Comparison of ENCODE assay signal across 28 cellular contexts in genomic region chr10:75782463-75783248, GRCh38.
A peak's percentile ranks its signal among the peaks of the same experiment; 100 is the strongest.
DNase-seq lines count a peak whose midpoint lies in the region; ATAC-seq, FAIRE-seq and TF ChIP-seq lines count a peak whose summit lies in the region.
"Had no signal": no experiment of that assay in that cellular context is flagged by ENCODE, and none has a peak within 500 bp of the region (broad histone marks: within the 10 kb centered on the region; RNA-seq: fewer than 3 reads in every experiment).

No MANE protein-coding gene starts in this region.

- no peak for TF ChIP-seq CTCF in liver (IDR thresholded peaks at IDR 0.05; ENCODE audit: low read depth, low read length, missing input control)
- no peak for TF ChIP-seq CTCF in HepG2 (CRISPR knock-in tag; IDR thresholded peaks at IDR 0.05)
- no peak for TF ChIP-seq CTCF in astrocyte (IDR thresholded peaks at IDR 0.05; ENCODE audit: insufficient read depth, low read depth, low read length)
- TF ChIP-seq CTCF in nephron (IDR thresholded peaks at IDR 0.05; ENCODE audit: unreplicated experiment in 3 of 3) = no peak

- no TSS peak for BruUV-seq in HepG2 (replicated peaks; lab: Mats Ljungman, UMichigan)

- H3K79me2 ChIP-seq in HepG2 (ENCODE audit: insufficient read depth, low read length) (peaks cover 2% of the 10 kb centered on the region), astrocyte (ENCODE audit: insufficient read depth, low read length) (no peaks in the 10 kb centered on the region)

- no peaks in the 10 kb centered on the region for H3K9me3 ChIP-seq in liver (ENCODE audit: control insufficient read depth in 4 of 4, low read length in 3 of 4)
- H3K9me3 ChIP-seq in HepG2 (ENCODE audit: low read length) = no peaks in the 10 kb centered on the region
- H3K9me3 ChIP-seq in astrocyte (ENCODE audit: insufficient read depth, low read depth, low read length) = no peaks in the 10 kb centered on the region
- H3K9me3 ChIP-seq: gastroesophageal sphincter, vagina had no signal

- ATAC-seq in HepG2 (no peak), GM21423 (IDR thresholded peaks at IDR 0.05; ENCODE audit: unreplicated experiment) (no peak)
- ATAC-seq in activated CD4-positive, CD25-positive, alpha-beta regulatory T cell treated with anti-CD3 and anti-CD28 coated beads, Interleukin-2, amount 50 U/mL, for 24 hours = no peak
- ATAC-seq: gastroesophageal sphincter had no signal

- H3K4me1 Mint-ChIP-seq in astrocyte (ENCODE audit: low read depth, unreplicated experiment) (no peaks in the 10 kb centered on the region), nephron (peaks cover 5% of the 10 kb centered on the region)
- H3K4me1 Mint-ChIP-seq: activated B cell treated with CpG ODN at 0.5 μM for 24 hours had no signal

- H3K27ac ChIP-seq in liver (ENCODE audit: low read depth in 1 of 2, low read length in 2 of 2) (no peak overlapping the region), HepG2 (ENCODE audit: extremely low read length, insufficient read depth, low read length) (no peak overlapping the region), astrocyte (ENCODE audit: low read depth, low read length) (no peak overlapping the region)
- H3K27ac ChIP-seq: C4-2B, gastroesophageal sphincter, vagina had no signal

- WGBS in liver = 89% methylated on average over 18 of the region's 18 CpGs
- 98% methylated on average over 18 of the region's 18 CpGs for WGBS in HepG2 (ENCODE audit: low lambda C conversion rate)

- no peaks in the 10 kb centered on the region for H3K27me3 ChIP-seq in liver (ENCODE audit: control insufficient read depth in 4 of 4, insufficient read depth in 4 of 4, low read length in 3 of 4)
- no peaks in the 10 kb centered on the region for H3K27me3 ChIP-seq in HepG2 (ENCODE audit: control insufficient read depth in 1 of 2, insufficient read depth in 2 of 2, low read length in 2 of 2)
- H3K27me3 ChIP-seq in astrocyte (ENCODE audit: insufficient read depth, low read length) = peaks cover 27% of the 10 kb centered on the region
- H3K27me3 ChIP-seq: gastroesophageal sphincter, vagina had no signal

- H4K20me1 ChIP-seq in HepG2 (ENCODE audit: insufficient read depth, low read length) (no peaks in the 10 kb centered on the region), astrocyte (ENCODE audit: insufficient read depth, low read length) (no peaks in the 10 kb centered on the region)

- CTCF ChIA-PET in HepG2 (lab: Yijun Ruan, JAX; ENCODE audit: low intra/inter-chr PET ratio, low total read pairs) = no interaction called here

- no peak for DNase-seq in HepG2 (ENCODE audit: low spot score)
- no peak for DNase-seq in astrocyte (ENCODE audit: low read depth)
- DNase-seq in T-helper 1 cell = no peak
- no peak for DNase-seq in epidermal melanocyte (ENCODE audit: insufficient read length, low spot score)
- DNase-seq: activated B cell treated with CpG ODN at 0.5 μM for 24 hours; activated CD4-positive, alpha-beta T cell treated with anti-CD3 and anti-CD28 coated beads, Interleukin-2, amount 50 U/mL, for 48 hours; activated CD8-positive, alpha-beta memory T cell treated with anti-CD3 and anti-CD28 coated beads, Interleukin-2, amount 50 U/mL, for 4 hours; activated naive CD4-positive, alpha-beta T cell treated with anti-CD3 and anti-CD28 coated beads, Interleukin-2, amount 50 U/mL, for 16 hours; Calu3; cortex of kidney; HFFc6; islet precursor cell; mesenchymal stem cell; NCI-H1417 treated with DMSO at 0.1 percent for 48 hours; NCI-H2171 treated with DMSO at 0.1 percent for 48 hours; NCI-H774; nucleus accumbens; SHP77 treated with DMSO at 0.1 percent for 48 hours; stimulated activated CD4-positive, alpha-beta T cell treated with anti-CD3 and anti-CD28 coated beads, Interleukin-2, amount 100 ng/mL, for 24 hours; T1000 had no signal

- no peaks in the 10 kb centered on the region for H3K36me3 Mint-ChIP-seq in astrocyte (ENCODE audit: low read depth, unreplicated experiment)
- no peaks in the 10 kb centered on the region for H3K36me3 Mint-ChIP-seq in nephron (ENCODE audit: low read depth)

- intact Hi-C loops in HepG2 (cut with micrococcal nuclease; ENCODE audit: unreplicated experiment) = no loop called here

- no peak overlapping the region for H2AFZ ChIP-seq in HepG2 (ENCODE audit: low read length)
- no peak overlapping the region for H2AFZ ChIP-seq in astrocyte (ENCODE audit: low read depth, low read length)

- H3K36me3 ChIP-seq in liver (ENCODE audit: control insufficient read depth in 4 of 4, insufficient read depth in 3 of 4, low read depth in 1 of 4, low read length in 3 of 4) (no peaks in the 10 kb centered on the region), HepG2 (replicated peaks in 1 of 2; ENCODE audit: control insufficient read depth in 1 of 2, insufficient read depth in 2 of 2, low read length in 2 of 2) (no peaks in the 10 kb centered on the region), astrocyte (ENCODE audit: insufficient read depth, low read length) (no peaks in the 10 kb centered on the region)
- H3K36me3 ChIP-seq: gastroesophageal sphincter, vagina had no signal

- TF ChIP-seq RAD21 in liver (IDR thresholded peaks at IDR 0.05) (no peak), HepG2 (CRISPR knock-in tag; IDR thresholded peaks at IDR 0.05) (no peak)

- FAIRE-seq in HepG2 (lab: Jason Lieb, UNC) (no peak), astrocyte (lab: Jason Lieb, UNC) (no peak)

- no peak for TF ChIP-seq POLR2A in HepG2 (IDR thresholded peaks at IDR 0.05; ENCODE audit: insufficient read depth in 1 of 2, low read depth in 2 of 2, low read length in 2 of 2)

- TF ChIP-seq EP300 in HepG2 (IDR thresholded peaks at IDR 0.05; ENCODE audit: low read depth in 2 of 2, low read length in 2 of 2) (no peak), HepG2 (CRISPR knock-in tag; IDR thresholded peaks at IDR 0.05; ENCODE audit: borderline replicate concordance) (no peak)

- H3K4me3 Mint-ChIP-seq in astrocyte (ENCODE audit: unreplicated experiment) = no peak overlapping the region
- H3K4me3 Mint-ChIP-seq in nephron = no peak overlapping the region
- H3K4me3 Mint-ChIP-seq: activated B cell treated with CpG ODN at 0.5 μM for 24 hours, HFFc6 had no signal

- no peak overlapping the region for H3K9ac ChIP-seq in liver (ENCODE audit: low read depth in 1 of 2, low read length in 2 of 2)
- H3K9ac ChIP-seq in HepG2 (ENCODE audit: insufficient read depth, low read depth, low read length) = no peak overlapping the region
- H3K9ac ChIP-seq in astrocyte (ENCODE audit: low read length) = no peak overlapping the region

- H3K9me3 Mint-ChIP-seq in astrocyte (ENCODE audit: unreplicated experiment) (no peaks in the 10 kb centered on the region), nephron (peaks cover 2% of the 10 kb centered on the region)
- H3K9me3 Mint-ChIP-seq: activated B cell treated with CpG ODN at 0.5 μM for 24 hours, HFFc6 had no signal

- in situ Hi-C loops in HepG2 (cut with HindIII; ENCODE audit: extremely low pct_ligation_motif_present, low pct_unique_long_range_greater_than_20kb) = no loop called here

- H3K4me2 ChIP-seq in HepG2 (ENCODE audit: low read depth, low read length) = no peak overlapping the region
- peak overlapping the region; percentile 47 for H3K4me2 ChIP-seq in astrocyte (ENCODE audit: low read length)
- H3K4me2 ChIP-seq: smooth muscle cell had no signal

- POLR2A ChIA-PET in HepG2 (lab: Yijun Ruan, JAX) = interaction anchor here (0.6 kb wide), 1 partner anchor 19 kb away, joined by 3 read pairs; no protein-coding TSS in a partner anchor

- H3K4me3 ChIP-seq in liver (ENCODE audit: low read depth in 1 of 3, low read length in 3 of 3) (no peak overlapping the region), HepG2 (replicated peaks in 1 of 3; ENCODE audit: insufficient read depth in 1 of 3, low read depth in 2 of 3, low read length in 3 of 3) (no peak overlapping the region), astrocyte (ENCODE audit: insufficient read depth, low read depth, low read length) (no peak overlapping the region)
- H3K4me3 ChIP-seq: gastroesophageal sphincter, smooth muscle cell, vagina had no signal

- H3K4me1 ChIP-seq in liver (ENCODE audit: control insufficient read depth in 4 of 4, insufficient read depth in 4 of 4, low read length in 3 of 4) = peaks cover 0 to 3% (median 0%) of the 10 kb centered on the region in 4 donors
- peaks cover 53% of the 10 kb centered on the region for H3K4me1 ChIP-seq in HepG2 (ENCODE audit: insufficient read depth, low read length)
- no peaks in the 10 kb centered on the region for H3K4me1 ChIP-seq in astrocyte (ENCODE audit: insufficient read depth, low read length)

- peaks cover 19% of the 10 kb centered on the region for H3K27me3 Mint-ChIP-seq in astrocyte (ENCODE audit: low read depth, unreplicated experiment)
- peaks cover 47% of the 10 kb centered on the region for H3K27me3 Mint-ChIP-seq in nephron (ENCODE audit: low read depth)

- H3K27ac Mint-ChIP-seq in astrocyte (ENCODE audit: unreplicated experiment) = no peak overlapping the region
- H3K27ac Mint-ChIP-seq in nephron = peak overlapping the region in 2 of 3 experiments; percentile 18 to 60
- H3K27ac Mint-ChIP-seq: activated B cell treated with CpG ODN at 0.5 μM for 24 hours, HFFc6 had no signal

TF ChIP-seq in liver, 16 proteins besides CTCF, POLR2A, EP300 and RAD21:
- TF ChIP-seq NR2F2 (IDR thresholded peaks at IDR 0.05) (peak; percentile 32), FOXA2 (IDR thresholded peaks at IDR 0.05) (no peak)

TF ChIP-seq in HepG2, 621 proteins besides CTCF, POLR2A, EP300 and RAD21:
- TF ChIP-seq SRSF9 (IDR thresholded peaks at IDR 0.05; ENCODE audit: borderline replicate concordance, insufficient read depth, low read depth, low read length, poor library complexity, severe bottlenecking) (no peak), ZBTB37 (CRISPR knock-in tag; IDR thresholded peaks at IDR 0.05) (no peak), TCF7L2 (IDR thresholded peaks at IDR 0.05; ENCODE audit: low read depth, low read length) (no peak), ZNF672 (CRISPR knock-in tag; IDR thresholded peaks at IDR 0.05) (no peak)
